7 cellular contexts compared by ENCODE assay signal in the genomic region with DNA sequence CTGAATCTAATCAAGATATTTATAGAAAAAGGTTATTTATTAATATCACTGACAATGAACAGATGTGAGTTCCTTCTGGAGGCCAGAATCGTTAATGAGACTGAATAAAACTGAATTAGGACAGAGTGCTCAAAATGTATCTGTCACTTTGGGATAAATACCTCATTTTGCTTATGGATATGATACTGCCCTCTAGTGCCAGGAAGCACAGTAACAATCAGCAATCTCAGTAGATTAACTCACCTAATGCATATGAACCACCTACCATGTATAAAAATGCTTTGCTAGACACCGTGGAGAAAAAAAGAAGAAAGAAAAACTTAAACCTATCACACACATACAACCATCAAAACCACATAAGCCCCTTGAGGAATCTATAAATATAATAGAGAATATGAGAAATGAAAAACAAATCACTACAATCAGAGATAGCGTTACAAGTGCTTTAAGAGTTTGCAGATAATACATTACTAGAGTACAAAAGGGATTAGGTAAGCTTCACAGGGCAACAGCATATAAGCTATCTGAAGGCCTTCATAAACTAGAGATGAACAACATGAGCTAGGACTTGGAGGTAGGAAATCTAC.
DNase-seq lines count a peak whose midpoint lies in the region; ATAC-seq, FAIRE-seq and TF ChIP-seq lines count a peak whose summit lies in the region.

No MANE protein-coding gene starts in this region.

- peaks cover 63% of the 10 kb centered on the region for H3K4me1 ChIP-seq in suprapubic skin

- peak; percentile 66 for FAIRE-seq in H54 (lab: Jason Lieb, UNC)

- H3K4me3 ChIP-seq in fibroblast of pulmonary artery (replicated peaks; ENCODE audit: low read depth, low read length) (no peak overlapping the region), suprapubic skin (no peak overlapping the region)

- no peaks in the 10 kb centered on the region for H3K9me3 ChIP-seq in suprapubic skin

- TF ChIP-seq CTCF in fibroblast of pulmonary artery (IDR thresholded peaks at IDR 0.05; ENCODE audit: low read length, missing control alignments) (peak; percentile 81), suprapubic skin (IDR thresholded peaks at IDR 0.05) (peak; percentile 44 to 72)

- TF ChIP-seq POLR2A in H54 (IDR thresholded peaks at IDR 0.05; ENCODE audit: low read depth, low read length) = no peak
- TF ChIP-seq POLR2A in suprapubic skin (IDR thresholded peaks at IDR 0.05) = no peak

- WGBS in suprapubic skin = 40% methylated on average over 3 of the region's 3 CpGs

- ATAC-seq in SK-N-SH treated with all-trans-retinoic acid at 6 μM for 48 hours = peak; percentile 58
- ATAC-seq in HG03432 (IDR thresholded peaks at IDR 0.05; ENCODE audit: unreplicated experiment) = no peak

- TF ChIP-seq EP300 in suprapubic skin (IDR thresholded peaks at IDR 0.05) = no peak

- DNase-seq in DMS114 treated with DMSO at 0.1 percent for 48 hours (lab: John Stamatoyannopoulos, UW; ENCODE audit: unreplicated experiment) = peak; percentile 9
- no peak for DNase-seq in H54 (ENCODE audit: insufficient read length, low spot score)
- DNase-seq in fibroblast of pulmonary artery (ENCODE audit: low read depth) = peak; percentile 55
- no peak for DNase-seq in suprapubic skin (ENCODE audit: low spot score in 2 of 2)
- no peak for DNase-seq in pons (ENCODE audit: low spot score)

- H3K36me3 ChIP-seq in suprapubic skin = no peaks in the 10 kb centered on the region

- no peaks in the 10 kb centered on the region for H3K27me3 ChIP-seq in suprapubic skin

- no peak overlapping the region for H3K27ac ChIP-seq in suprapubic skin

TF ChIP-seq in SK-N-SH treated with all-trans-retinoic acid at 6 μM for 48 hours, 23 proteins besides CTCF, POLR2A, EP300 and RAD21:
- TF ChIP-seq PPARA (CRISPR knock-in tag; IDR thresholded peaks at IDR 0.05; ENCODE audit: borderline replicate concordance) (no peak), ZNF8 (CRISPR knock-in tag; IDR thresholded peaks at IDR 0.05) (no peak), ARNTL (CRISPR knock-in tag; IDR thresholded peaks at IDR 0.05; ENCODE audit: borderline replicate concordance, low read depth) (no peak), ZFP30 (CRISPR knock-in tag; IDR thresholded peaks at IDR 0.05) (no peak), ZNF565 (CRISPR knock-in tag; conservative IDR thresholded peaks at IDR 0.05; ENCODE audit: low read depth) (no peak), OSR1 (CRISPR knock-in tag; IDR thresholded peaks at IDR 0.05) (no peak), ISL1 (CRISPR knock-in tag; IDR thresholded peaks at IDR 0.05) (no peak), TCF4 (CRISPR knock-in tag; IDR thresholded peaks at IDR 0.05; ENCODE audit: borderline replicate concordance) (no peak), ZC3H10 (CRISPR knock-in tag; IDR thresholded peaks at IDR 0.05) (no peak), BACH2 (CRISPR knock-in tag; IDR thresholded peaks at IDR 0.05; ENCODE audit: borderline replicate concordance) (no peak), TOX (CRISPR knock-in tag; IDR thresholded peaks at IDR 0.05; ENCODE audit: borderline replicate concordance) (no peak), RARB (CRISPR knock-in tag; IDR thresholded peaks at IDR 0.05) (no peak), CSDC2 (CRISPR knock-in tag; IDR thresholded peaks at IDR 0.05) (no peak), ESRRG (CRISPR knock-in tag; IDR thresholded peaks at IDR 0.05) (no peak), GLIS3 (CRISPR knock-in tag; IDR thresholded peaks at IDR 0.05) (no peak)
- TF ChIP-seq, protein P1, sequence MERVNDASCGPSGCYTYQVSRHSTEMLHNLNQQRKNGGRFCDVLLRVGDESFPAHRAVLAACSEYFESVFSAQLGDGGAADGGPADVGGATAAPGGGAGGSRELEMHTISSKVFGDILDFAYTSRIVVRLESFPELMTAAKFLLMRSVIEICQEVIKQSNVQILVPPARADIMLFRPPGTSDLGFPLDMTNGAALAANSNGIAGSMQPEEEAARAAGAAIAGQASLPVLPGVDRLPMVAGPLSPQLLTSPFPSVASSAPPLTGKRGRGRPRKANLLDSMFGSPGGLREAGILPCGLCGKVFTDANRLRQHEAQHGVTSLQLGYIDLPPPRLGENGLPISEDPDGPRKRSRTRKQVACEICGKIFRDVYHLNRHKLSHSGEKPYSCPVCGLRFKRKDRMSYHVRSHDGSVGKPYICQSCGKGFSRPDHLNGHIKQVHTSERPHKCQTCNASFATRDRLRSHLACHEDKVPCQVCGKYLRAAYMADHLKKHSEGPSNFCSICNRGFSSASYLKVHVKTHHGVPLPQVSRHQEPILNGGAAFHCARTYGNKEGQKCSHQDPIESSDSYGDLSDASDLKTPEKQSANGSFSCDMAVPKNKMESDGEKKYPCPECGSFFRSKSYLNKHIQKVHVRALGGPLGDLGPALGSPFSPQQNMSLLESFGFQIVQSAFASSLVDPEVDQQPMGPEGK (CRISPR knock-in tag; IDR thresholded peaks at IDR 0.05; ENCODE audit: borderline replicate concordance) = no peak
- TF ChIP-seq, protein P2, sequence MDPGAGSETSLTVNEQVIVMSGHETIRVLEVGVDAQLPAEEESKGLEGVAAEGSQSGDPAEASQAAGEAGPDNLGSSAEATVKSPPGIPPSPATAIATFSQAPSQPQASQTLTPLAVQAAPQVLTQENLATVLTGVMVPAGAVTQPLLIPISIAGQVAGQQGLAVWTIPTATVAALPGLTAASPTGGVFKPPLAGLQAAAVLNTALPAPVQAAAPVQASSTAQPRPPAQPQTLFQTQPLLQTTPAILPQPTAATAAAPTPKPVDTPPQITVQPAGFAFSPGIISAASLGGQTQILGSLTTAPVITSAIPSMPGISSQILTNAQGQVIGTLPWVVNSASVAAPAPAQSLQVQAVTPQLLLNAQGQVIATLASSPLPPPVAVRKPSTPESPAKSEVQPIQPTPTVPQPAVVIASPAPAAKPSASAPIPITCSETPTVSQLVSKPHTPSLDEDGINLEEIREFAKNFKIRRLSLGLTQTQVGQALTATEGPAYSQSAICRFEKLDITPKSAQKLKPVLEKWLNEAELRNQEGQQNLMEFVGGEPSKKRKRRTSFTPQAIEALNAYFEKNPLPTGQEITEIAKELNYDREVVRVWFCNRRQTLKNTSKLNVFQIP (CRISPR knock-in tag; IDR thresholded peaks at IDR 0.05; ENCODE audit: borderline replicate concordance, low read depth) = no peak
- TF ChIP-seq, protein P3, sequence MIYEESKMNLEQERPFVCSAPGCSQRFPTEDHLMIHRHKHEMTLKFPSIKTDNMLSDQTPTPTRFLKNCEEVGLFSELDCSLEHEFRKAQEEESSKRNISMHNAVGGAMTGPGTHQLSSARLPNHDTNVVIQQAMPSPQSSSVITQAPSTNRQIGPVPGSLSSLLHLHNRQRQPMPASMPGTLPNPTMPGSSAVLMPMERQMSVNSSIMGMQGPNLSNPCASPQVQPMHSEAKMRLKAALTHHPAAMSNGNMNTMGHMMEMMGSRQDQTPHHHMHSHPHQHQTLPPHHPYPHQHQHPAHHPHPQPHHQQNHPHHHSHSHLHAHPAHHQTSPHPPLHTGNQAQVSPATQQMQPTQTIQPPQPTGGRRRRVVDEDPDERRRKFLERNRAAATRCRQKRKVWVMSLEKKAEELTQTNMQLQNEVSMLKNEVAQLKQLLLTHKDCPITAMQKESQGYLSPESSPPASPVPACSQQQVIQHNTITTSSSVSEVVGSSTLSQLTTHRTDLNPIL (CRISPR knock-in tag; IDR thresholded peaks at IDR 0.05; ENCODE audit: low read depth) = no peak
- TF ChIP-seq, protein P4, sequence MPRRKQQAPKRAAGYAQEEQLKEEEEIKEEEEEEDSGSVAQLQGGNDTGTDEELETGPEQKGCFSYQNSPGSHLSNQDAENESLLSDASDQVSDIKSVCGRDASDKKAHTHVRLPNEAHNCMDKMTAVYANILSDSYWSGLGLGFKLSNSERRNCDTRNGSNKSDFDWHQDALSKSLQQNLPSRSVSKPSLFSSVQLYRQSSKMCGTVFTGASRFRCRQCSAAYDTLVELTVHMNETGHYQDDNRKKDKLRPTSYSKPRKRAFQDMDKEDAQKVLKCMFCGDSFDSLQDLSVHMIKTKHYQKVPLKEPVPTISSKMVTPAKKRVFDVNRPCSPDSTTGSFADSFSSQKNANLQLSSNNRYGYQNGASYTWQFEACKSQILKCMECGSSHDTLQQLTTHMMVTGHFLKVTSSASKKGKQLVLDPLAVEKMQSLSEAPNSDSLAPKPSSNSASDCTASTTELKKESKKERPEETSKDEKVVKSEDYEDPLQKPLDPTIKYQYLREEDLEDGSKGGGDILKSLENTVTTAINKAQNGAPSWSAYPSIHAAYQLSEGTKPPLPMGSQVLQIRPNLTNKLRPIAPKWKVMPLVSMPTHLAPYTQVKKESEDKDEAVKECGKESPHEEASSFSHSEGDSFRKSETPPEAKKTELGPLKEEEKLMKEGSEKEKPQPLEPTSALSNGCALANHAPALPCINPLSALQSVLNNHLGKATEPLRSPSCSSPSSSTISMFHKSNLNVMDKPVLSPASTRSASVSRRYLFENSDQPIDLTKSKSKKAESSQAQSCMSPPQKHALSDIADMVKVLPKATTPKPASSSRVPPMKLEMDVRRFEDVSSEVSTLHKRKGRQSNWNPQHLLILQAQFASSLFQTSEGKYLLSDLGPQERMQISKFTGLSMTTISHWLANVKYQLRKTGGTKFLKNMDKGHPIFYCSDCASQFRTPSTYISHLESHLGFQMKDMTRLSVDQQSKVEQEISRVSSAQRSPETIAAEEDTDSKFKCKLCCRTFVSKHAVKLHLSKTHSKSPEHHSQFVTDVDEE (CRISPR knock-in tag; IDR thresholded peaks at IDR 0.05) = no peak
- TF ChIP-seq, protein P5, sequence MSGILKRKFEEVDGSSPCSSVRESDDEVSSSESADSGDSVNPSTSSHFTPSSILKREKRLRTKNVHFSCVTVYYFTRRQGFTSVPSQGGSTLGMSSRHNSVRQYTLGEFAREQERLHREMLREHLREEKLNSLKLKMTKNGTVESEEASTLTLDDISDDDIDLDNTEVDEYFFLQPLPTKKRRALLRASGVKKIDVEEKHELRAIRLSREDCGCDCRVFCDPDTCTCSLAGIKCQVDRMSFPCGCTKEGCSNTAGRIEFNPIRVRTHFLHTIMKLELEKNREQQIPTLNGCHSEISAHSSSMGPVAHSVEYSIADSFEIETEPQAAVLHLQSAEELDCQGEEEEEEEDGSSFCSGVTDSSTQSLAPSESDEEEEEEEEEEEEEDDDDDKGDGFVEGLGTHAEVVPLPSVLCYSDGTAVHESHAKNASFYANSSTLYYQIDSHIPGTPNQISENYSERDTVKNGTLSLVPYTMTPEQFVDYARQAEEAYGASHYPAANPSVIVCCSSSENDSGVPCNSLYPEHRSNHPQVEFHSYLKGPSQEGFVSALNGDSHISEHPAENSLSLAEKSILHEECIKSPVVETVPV (CRISPR knock-in tag; IDR thresholded peaks at IDR 0.05) = no peak

Comparison
In these comparisons a context has a peak if more than half of its experiments do, and no peak if none do; other contexts are left out.
1. DNase-seq: peak in DMS114 treated with DMSO at 0.1 percent for 48 hours (single experiment) and fibroblast of pulmonary artery (single experiment); none in H54 (single experiment), suprapubic skin (0 of 2) and pons (single experiment).